In genomic region chr2:85994421-85994777, GRCh38 we compare ENCODE assay signal across 9 cellular contexts.
DNase-seq lines count a peak whose midpoint lies in the region; ATAC-seq and TF ChIP-seq lines count a peak whose summit lies in the region.
"Had no signal": no experiment of that assay in that cellular context is flagged by ENCODE, and none has a peak within 500 bp of the region (broad histone marks: within the 10 kb centered on the region; RNA-seq: fewer than 3 reads in every experiment).

No MANE protein-coding gene starts in this region.

- no peak for DNase-seq in activated T-cell treated with anti-CD3 and anti-CD28 coated beads, Interleukin-2, amount 50 U/mL, for 72 hours
- DNase-seq in activated T-cell treated with anti-CD3 and anti-CD28 coated beads, Interleukin-2, amount 50 U/mL, for 48 hours = no peak
- no peak for DNase-seq in activated naive CD8-positive, alpha-beta T cell treated with anti-CD3 and anti-CD28 coated beads, Interleukin-2, amount 50 U/mL, for 24 hours
- no peak for DNase-seq in thyroid gland
- DNase-seq in kidney glomerular epithelial cell (lab: John Stamatoyannopoulos, UW) = no peak
- no peak for DNase-seq in NCI-H1436 (lab: John Stamatoyannopoulos, UW)
- DNase-seq in hypothalamus (lab: John Stamatoyannopoulos, UW) = no peak
- DNase-seq: NCI-H146 had no signal

- H3K27ac Mint-ChIP-seq in activated T-cell treated with anti-CD3 and anti-CD28 coated beads, Interleukin-2, amount 50 U/mL, for 72 hours = no peak overlapping the region
- H3K27ac Mint-ChIP-seq in activated naive CD8-positive, alpha-beta T cell treated with anti-CD3 and anti-CD28 coated beads, Interleukin-2, amount 50 U/mL, for 24 hours = peak overlapping the region; percentile 65

- no peaks in the 10 kb centered on the region for H3K27me3 ChIP-seq in thyroid gland

- ATAC-seq in activated T-cell treated with anti-CD3 and anti-CD28 coated beads, Interleukin-2, amount 50 U/mL, for 72 hours (replicated peaks in 1 of 2) = peak; percentile 24 to 25
- ATAC-seq in HG03066 (IDR thresholded peaks at IDR 0.05; ENCODE audit: low read depth, unreplicated experiment) = peak; percentile 14
- peak; percentile 3 for ATAC-seq in activated naive CD8-positive, alpha-beta T cell treated with anti-CD3 and anti-CD28 coated beads, Interleukin-2, amount 50 U/mL, for 24 hours

- H3K4me3 Mint-ChIP-seq in activated T-cell treated with anti-CD3 and anti-CD28 coated beads, Interleukin-2, amount 50 U/mL, for 72 hours = peak overlapping the region; percentile 28 to 58
- H3K4me3 Mint-ChIP-seq in activated naive CD8-positive, alpha-beta T cell treated with anti-CD3 and anti-CD28 coated beads, Interleukin-2, amount 50 U/mL, for 24 hours = no peak overlapping the region

- peak overlapping the region; percentile 80 to 98 (median 95) for H3K27ac ChIP-seq in thyroid gland

- H3K4me1 ChIP-seq in thyroid gland = peaks cover 56 to 62% of the 10 kb centered on the region in 2 donors

- TF ChIP-seq CTCF in thyroid gland (IDR thresholded peaks at IDR 0.05) = no peak

- H3K27me3 Mint-ChIP-seq in activated T-cell treated with anti-CD3 and anti-CD28 coated beads, Interleukin-2, amount 50 U/mL, for 72 hours (ENCODE audit: low read depth) = no peaks in the 10 kb centered on the region
- H3K27me3 Mint-ChIP-seq in activated naive CD8-positive, alpha-beta T cell treated with anti-CD3 and anti-CD28 coated beads, Interleukin-2, amount 50 U/mL, for 24 hours = no peaks in the 10 kb centered on the region

- no peaks in the 10 kb centered on the region for H3K9me3 ChIP-seq in thyroid gland

- H3K4me1 Mint-ChIP-seq in activated T-cell treated with anti-CD3 and anti-CD28 coated beads, Interleukin-2, amount 50 U/mL, for 72 hours (ENCODE audit: low read depth) = peaks cover 43% of the 10 kb centered on the region
- peaks cover 61% of the 10 kb centered on the region for H3K4me1 Mint-ChIP-seq in activated naive CD8-positive, alpha-beta T cell treated with anti-CD3 and anti-CD28 coated beads, Interleukin-2, amount 50 U/mL, for 24 hours

- H3K4me3 ChIP-seq in thyroid gland (replicated peaks in 1 of 3) = no peak overlapping the region

- H3K36me3 Mint-ChIP-seq in activated T-cell treated with anti-CD3 and anti-CD28 coated beads, Interleukin-2, amount 50 U/mL, for 72 hours (ENCODE audit: insufficient read depth in 2 of 2) = no peaks in the 10 kb centered on the region
- H3K36me3 Mint-ChIP-seq in activated naive CD8-positive, alpha-beta T cell treated with anti-CD3 and anti-CD28 coated beads, Interleukin-2, amount 50 U/mL, for 24 hours (ENCODE audit: low read depth) = peaks cover 1% of the 10 kb centered on the region

- H3K9me3 Mint-ChIP-seq in activated T-cell treated with anti-CD3 and anti-CD28 coated beads, Interleukin-2, amount 50 U/mL, for 72 hours = no peaks in the 10 kb centered on the region
- no peaks in the 10 kb centered on the region for H3K9me3 Mint-ChIP-seq in activated naive CD8-positive, alpha-beta T cell treated with anti-CD3 and anti-CD28 coated beads, Interleukin-2, amount 50 U/mL, for 24 hours

- TF ChIP-seq POLR2A in thyroid gland (IDR thresholded peaks at IDR 0.05) = no peak

- no peaks in the 10 kb centered on the region for H3K36me3 ChIP-seq in thyroid gland

- 74 to 91% methylated on average over 3 of the region's 3 CpGs for WGBS in thyroid gland, 2 donors

- intact Hi-C loops in thyroid gland (cut with DNase I) = loop anchor here (10.0 kb wide), 1 partner anchor 90 kb away; no protein-coding TSS in a partner anchor
